Comparison of ENCODE assay signal across 9 cellular contexts in genomic region chr3:29065211-29065785, GRCh38.
A peak's percentile ranks its signal among the peaks of the same experiment; 100 is the strongest.
DNase-seq lines count a peak whose midpoint lies in the region; ATAC-seq and TF ChIP-seq lines count a peak whose summit lies in the region.
"Had no signal": no experiment of that assay in that cellular context is flagged by ENCODE, and none has a peak within 500 bp of the region (broad histone marks: within the 10 kb centered on the region; RNA-seq: fewer than 3 reads in every experiment).

No MANE protein-coding gene starts in this region.

- no peaks in the 10 kb centered on the region for H3K36me3 ChIP-seq in RWPE2 (ENCODE audit: low read depth)

- H3K4me1 ChIP-seq in RWPE2 (ENCODE audit: insufficient read depth, poor library complexity, severe bottlenecking) = peaks cover 25% of the 10 kb centered on the region

- H3K4me3 ChIP-seq in HFF-Myc (replicated peaks; ENCODE audit: low read depth, low read length) (no peak overlapping the region), RWPE2 (ENCODE audit: severe bottlenecking) (no peak overlapping the region), fibroblast of the aortic adventitia (ENCODE audit: low read depth, low read length) (no peak overlapping the region)
- H3K4me3 ChIP-seq: K562 had no signal

- peak overlapping the region; percentile 89 for H3K27ac Mint-ChIP-seq in osteocyte (ENCODE audit: unreplicated experiment)

- H3K27me3 Mint-ChIP-seq in osteocyte (ENCODE audit: unreplicated experiment) = no peaks in the 10 kb centered on the region

- H3K27ac ChIP-seq in RWPE2 (ENCODE audit: poor library complexity, severe bottlenecking) = peak overlapping the region; percentile 22

- H3K27me3 ChIP-seq in RWPE2 (ENCODE audit: insufficient read depth, poor library complexity, severe bottlenecking) = no peaks in the 10 kb centered on the region

- ATAC-seq in RWPE2 (ENCODE audit: low read depth) (peak; percentile 100), GM21825 (IDR thresholded peaks at IDR 0.05; ENCODE audit: unreplicated experiment) (no peak), GM19467 (IDR thresholded peaks at IDR 0.05; ENCODE audit: unreplicated experiment) (no peak), GM18870 (IDR thresholded peaks at IDR 0.05; ENCODE audit: unreplicated experiment) (no peak)
- ATAC-seq: K562 had no signal

- no peaks in the 10 kb centered on the region for H3K36me3 Mint-ChIP-seq in osteocyte (ENCODE audit: unreplicated experiment)

- H3K9me3 Mint-ChIP-seq in osteocyte (ENCODE audit: unreplicated experiment) = peaks cover 8% of the 10 kb centered on the region

- H3K9me3 ChIP-seq in RWPE2 (ENCODE audit: severe bottlenecking) = no peaks in the 10 kb centered on the region

- peak; percentile 96 for DNase-seq in HFF-Myc (ENCODE audit: extremely low read depth, low read depth)
- DNase-seq in RWPE2 (ENCODE audit: low spot score) = peak; percentile 94
- peak; percentile 97 for DNase-seq in fibroblast of the aortic adventitia (ENCODE audit: low read depth)
- DNase-seq in osteocyte (ENCODE audit: extremely low spot score, unreplicated experiment) = peak; percentile 95
- no peak for DNase-seq in activated naive CD4-positive, alpha-beta T cell treated with Interleukin-2 at 50 U/mL for 16 hours

- TF ChIP-seq CTCF in HFF-Myc (IDR thresholded peaks at IDR 0.05; ENCODE audit: low read depth, low read length, missing control alignments) (no peak), RWPE2 (IDR thresholded peaks at IDR 0.05; ENCODE audit: poor library complexity, severe bottlenecking) (no peak), fibroblast of the aortic adventitia (IDR thresholded peaks at IDR 0.05; ENCODE audit: insufficient read depth, low read length) (no peak), osteocyte (IDR thresholded peaks at IDR 0.05) (no peak)

- H3K4me1 Mint-ChIP-seq in osteocyte (ENCODE audit: unreplicated experiment) = peaks cover 25% of the 10 kb centered on the region

- no peak overlapping the region for H3K4me3 Mint-ChIP-seq in osteocyte (ENCODE audit: unreplicated experiment)
